ENCODE assay signal across 10 cellular contexts in genomic region chr22:40009953-40010751, GRCh38. TPM values are rescaled to one million over a fixed set of nuclear protein-coding genes. Genes with fewer than 3 reads are reported as not detected.
DNase-seq lines count a peak whose midpoint lies in the region; ATAC-seq, FAIRE-seq and TF ChIP-seq lines count a peak whose summit lies in the region.
"Had no signal": no experiment of that assay in that cellular context is flagged by ENCODE, and none has a peak within 500 bp of the region (broad histone marks: within the 10 kb centered on the region; RNA-seq: fewer than 3 reads in every experiment).

No MANE protein-coding gene starts in this region.

- H3K27me3 Mint-ChIP-seq in CD8-positive, alpha-beta T cell (ENCODE audit: low read depth): peaks cover 11% of the 10 kb centered on the region
- peaks cover 23% of the 10 kb centered on the region for H3K27me3 Mint-ChIP-seq in activated T-cell treated with anti-CD3 and anti-CD28 coated beads, Interleukin-2, amount 50 U/mL, for 24 hours

- no peaks in the 10 kb centered on the region for H3K9me3 ChIP-seq in CD8-positive, alpha-beta T cell (ENCODE audit: low read length)
- no peaks in the 10 kb centered on the region for H3K9me3 ChIP-seq in kidney (ENCODE audit: control insufficient read depth in 1 of 2, low read length in 2 of 2)
- H3K9me3 ChIP-seq: psoas muscle had no signal

- H3K27ac Mint-ChIP-seq in CD8-positive, alpha-beta T cell: peak overlapping the region; percentile 88
- peak overlapping the region; percentile 55 for H3K27ac Mint-ChIP-seq in activated T-cell treated with anti-CD3 and anti-CD28 coated beads, Interleukin-2, amount 50 U/mL, for 24 hours

- H3K36me3 Mint-ChIP-seq in CD8-positive, alpha-beta T cell: no peaks in the 10 kb centered on the region
- H3K36me3 Mint-ChIP-seq in activated T-cell treated with anti-CD3 and anti-CD28 coated beads, Interleukin-2, amount 50 U/mL, for 24 hours (ENCODE audit: low read depth): no peaks in the 10 kb centered on the region

- CTCF ChIA-PET in CD8-positive, alpha-beta T cell (lab: Charles Lee): interaction anchor here (0.7 to 2.2 kb wide), 10 partner anchors 11 to 475 kb away, joined by 3 to 8 read pairs (median 3); partner anchors contain the start of genes ENTHD1 and TMA7B

- peak overlapping the region; percentile 81 for H3K4me3 Mint-ChIP-seq in CD8-positive, alpha-beta T cell
- H3K4me3 Mint-ChIP-seq in activated T-cell treated with anti-CD3 and anti-CD28 coated beads, Interleukin-2, amount 50 U/mL, for 24 hours: peak overlapping the region; percentile 51

- no peak for FAIRE-seq in kidney (lab: Jason Lieb, UNC)

- H3K36me3 ChIP-seq in CD8-positive, alpha-beta T cell (ENCODE audit: insufficient read depth, low read length): no peaks in the 10 kb centered on the region
- H3K36me3 ChIP-seq in kidney (ENCODE audit: control insufficient read depth in 1 of 2, insufficient read depth in 2 of 2, low read length in 2 of 2): no peaks in the 10 kb centered on the region

- TF ChIP-seq CTCF in CD8-positive, alpha-beta T cell (IDR thresholded peaks at IDR 0.05): no peak
- TF ChIP-seq CTCF in kidney (IDR thresholded peaks at IDR 0.05; ENCODE audit: borderline replicate concordance, extremely low read depth, insufficient read depth): no peak

- ATAC-seq in CD8-positive, alpha-beta T cell: peak; percentile 93
- ATAC-seq in GM21528 (IDR thresholded peaks at IDR 0.05; ENCODE audit: low FRiP score, unreplicated experiment): no peak
- ATAC-seq: psoas muscle had no signal

- H3K9ac ChIP-seq in kidney (ENCODE audit: low read length in 2 of 2): no peak overlapping the region

- peaks cover 11% of the 10 kb centered on the region for H3K4me1 ChIP-seq in CD8-positive, alpha-beta T cell (ENCODE audit: insufficient read depth, low read length)
- peaks cover 0 to 19% of the 10 kb centered on the region in 2 donors for H3K4me1 ChIP-seq in kidney (ENCODE audit: control insufficient read depth in 1 of 2, insufficient read depth in 1 of 2, low read depth in 1 of 2, low read length in 2 of 2)
- H3K4me1 ChIP-seq: psoas muscle had no signal

- peak in 4 of 7 experiments; percentile 21 to 80 (median 57) for DNase-seq in CD8-positive, alpha-beta T cell
- DNase-seq in NCI-H1694 (lab: John Stamatoyannopoulos, UW) (peak; percentile 78), kidney (peak; percentile 45), globus pallidus (ENCODE audit: low spot score) (no peak), UCSD-AML1 (lab: John Stamatoyannopoulos, UW; ENCODE audit: unreplicated experiment) (no peak), activated gamma-delta T cell (lab: John Stamatoyannopoulos, UW) (no peak)
- peak; percentile 51 for DNase-seq in activated T-cell treated with anti-CD3 and anti-CD28 coated beads, Interleukin-2, amount 50 U/mL, for 24 hours
- DNase-seq: psoas muscle had no signal

- intact Hi-C loops in CD8-positive, alpha-beta T cell (cut with DNase I, micrococcal nuclease): loop anchor here in 1 of 2 experiments (5.0 kb wide), 1 partner anchor 38 kb away; no protein-coding TSS in a partner anchor
- intact Hi-C loops in kidney (cut with DNase I): no loop called here

- H3K9me3 Mint-ChIP-seq in CD8-positive, alpha-beta T cell: no peaks in the 10 kb centered on the region
- H3K9me3 Mint-ChIP-seq in activated T-cell treated with anti-CD3 and anti-CD28 coated beads, Interleukin-2, amount 50 U/mL, for 24 hours: no peaks in the 10 kb centered on the region

- peak overlapping the region; percentile 29 for H3K4me3 ChIP-seq in CD8-positive, alpha-beta T cell (ENCODE audit: low read depth, low read length)
- no peak overlapping the region for H3K4me3 ChIP-seq in kidney (ENCODE audit: low read length in 2 of 2)
- H3K4me3 ChIP-seq: psoas muscle had no signal

- no peak overlapping the region for H3K27ac ChIP-seq in CD8-positive, alpha-beta T cell (ENCODE audit: low read depth, low read length)
- H3K27ac ChIP-seq in kidney (ENCODE audit: low read depth in 2 of 2, low read length in 2 of 2): no peak overlapping the region
- H3K27ac ChIP-seq: psoas muscle had no signal

- peaks cover 10% of the 10 kb centered on the region for H3K4me1 Mint-ChIP-seq in CD8-positive, alpha-beta T cell (ENCODE audit: low read depth)
- peaks cover 12% of the 10 kb centered on the region for H3K4me1 Mint-ChIP-seq in activated T-cell treated with anti-CD3 and anti-CD28 coated beads, Interleukin-2, amount 50 U/mL, for 24 hours (ENCODE audit: low read depth)

- POLR2A ChIA-PET in CD8-positive, alpha-beta T cell (lab: Charles Lee): interaction anchor here (0.7 to 2.2 kb wide), 8 partner anchors 9 to 454 kb away, joined by 3 to 11 read pairs (median 3); no protein-coding TSS in a partner anchor

- no peaks in the 10 kb centered on the region for H3K27me3 ChIP-seq in CD8-positive, alpha-beta T cell (ENCODE audit: insufficient read depth, low read length)

RNA-seq across cellular contexts. Expression of gene FAM83F, which starts 15.4 kb away (rescaled TPM):
- 10 to 100 TPM; 17.6 to 23.5 TPM for total RNA-seq in CD8-positive, alpha-beta T cell
- 13.1 TPM for total RNA-seq in kidney
- 6.8 TPM for polyA plus RNA-seq in kidney (ENCODE audit: insufficient read depth, low read depth, low replicate concordance)

RNA-seq across cellular contexts. Expression of gene TMA7B, which starts 50.0 kb away (rescaled TPM):
- 10 to 100 TPM in 1 of 2 experiments, 1 to 10 TPM in 1; 9.0 to 12.0 TPM for total RNA-seq in CD8-positive, alpha-beta T cell
- total RNA-seq in kidney: 0.63 TPM
- not detected for polyA plus RNA-seq in kidney (ENCODE audit: insufficient read depth, low read depth, low replicate concordance)
- total RNA-seq: kidney epithelial cell, psoas muscle had no signal
- polyA plus RNA-seq: psoas muscle had no signal

Comparison
In these comparisons a context has a peak if more than half of its experiments do, and no peak if none do; other contexts are left out.
1. DNase-seq: peak in CD8-positive, alpha-beta T cell (4 of 7), NCI-H1694 (single experiment), activated T-cell treated with anti-CD3 and anti-CD28 coated beads, Interleukin-2, amount 50 U/mL, for 24 hours (single experiment) and kidney (single experiment); none in globus pallidus (single experiment), UCSD-AML1 (single experiment) and activated gamma-delta T cell (single experiment).